ENCODE assay signal across 1 cellular context in the genomic region with DNA sequence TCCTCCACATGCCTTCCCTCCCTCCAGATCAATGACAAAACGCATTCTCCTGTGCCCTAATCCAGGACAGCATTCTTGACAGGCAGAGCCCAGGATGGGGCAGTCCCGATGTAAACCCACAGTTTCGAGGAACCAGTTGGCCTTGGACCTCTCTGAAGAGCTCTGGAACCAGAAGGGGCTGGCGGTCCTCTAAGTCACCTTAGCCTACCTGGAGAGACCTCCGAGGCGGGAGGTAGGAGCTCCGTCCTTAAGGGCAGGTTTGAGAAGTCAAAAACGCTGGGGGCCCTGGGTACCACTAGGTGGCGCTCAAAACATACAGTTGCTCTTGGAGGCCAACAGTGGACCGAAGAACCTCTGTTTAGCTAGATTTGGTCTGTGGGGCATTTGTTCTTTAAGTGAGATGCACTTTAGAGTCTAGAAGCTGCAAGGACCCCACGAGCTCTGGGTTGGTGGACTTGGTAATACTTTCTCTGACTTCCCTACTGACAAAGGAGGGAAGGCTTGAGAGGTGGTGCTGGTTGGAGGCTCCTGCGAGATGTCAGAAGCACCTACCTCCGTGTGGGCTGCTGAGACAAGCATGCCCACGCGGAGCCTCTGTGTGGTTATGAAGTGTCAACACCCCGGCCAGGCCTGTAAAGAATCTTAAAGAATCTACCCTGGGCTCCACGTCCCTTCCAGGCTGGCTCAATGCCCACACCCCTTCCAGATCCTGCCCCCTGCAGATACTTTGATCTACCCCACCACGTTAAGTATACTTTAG.
TF ChIP-seq lines count a peak whose summit lies in the region.

No MANE protein-coding gene starts in this region.

TF ChIP-seq in HEK293, 187 proteins besides CTCF, POLR2A, EP300 and RAD21 (continued from another document and continues in another):
- TF ChIP-seq, protein P1, sequence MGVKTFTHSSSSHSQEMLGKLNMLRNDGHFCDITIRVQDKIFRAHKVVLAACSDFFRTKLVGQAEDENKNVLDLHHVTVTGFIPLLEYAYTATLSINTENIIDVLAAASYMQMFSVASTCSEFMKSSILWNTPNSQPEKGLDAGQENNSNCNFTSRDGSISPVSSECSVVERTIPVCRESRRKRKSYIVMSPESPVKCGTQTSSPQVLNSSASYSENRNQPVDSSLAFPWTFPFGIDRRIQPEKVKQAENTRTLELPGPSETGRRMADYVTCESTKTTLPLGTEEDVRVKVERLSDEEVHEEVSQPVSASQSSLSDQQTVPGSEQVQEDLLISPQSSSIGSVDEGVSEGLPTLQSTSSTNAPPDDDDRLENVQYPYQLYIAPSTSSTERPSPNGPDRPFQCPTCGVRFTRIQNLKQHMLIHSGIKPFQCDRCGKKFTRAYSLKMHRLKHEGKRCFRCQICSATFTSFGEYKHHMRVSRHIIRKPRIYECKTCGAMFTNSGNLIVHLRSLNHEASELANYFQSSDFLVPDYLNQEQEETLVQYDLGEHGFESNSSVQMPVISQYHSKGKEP (tag by site-specific recombination; IDR thresholded peaks at IDR 0.05), result no peak
- no peak for TF ChIP-seq ZNF449 (tag by site-specific recombination; IDR thresholded peaks at IDR 0.05)
- TF ChIP-seq ZNF664 (tag by site-specific recombination; IDR thresholded peaks at IDR 0.05), result peak; percentile 97
- TF ChIP-seq ZNF626 (tag by site-specific recombination; IDR thresholded peaks at IDR 0.05), result no peak
- no peak for TF ChIP-seq ZNF292 (tag by site-specific recombination; IDR thresholded peaks at IDR 0.05; ENCODE audit: borderline replicate concordance, low read depth)
- TF ChIP-seq, protein P2, sequence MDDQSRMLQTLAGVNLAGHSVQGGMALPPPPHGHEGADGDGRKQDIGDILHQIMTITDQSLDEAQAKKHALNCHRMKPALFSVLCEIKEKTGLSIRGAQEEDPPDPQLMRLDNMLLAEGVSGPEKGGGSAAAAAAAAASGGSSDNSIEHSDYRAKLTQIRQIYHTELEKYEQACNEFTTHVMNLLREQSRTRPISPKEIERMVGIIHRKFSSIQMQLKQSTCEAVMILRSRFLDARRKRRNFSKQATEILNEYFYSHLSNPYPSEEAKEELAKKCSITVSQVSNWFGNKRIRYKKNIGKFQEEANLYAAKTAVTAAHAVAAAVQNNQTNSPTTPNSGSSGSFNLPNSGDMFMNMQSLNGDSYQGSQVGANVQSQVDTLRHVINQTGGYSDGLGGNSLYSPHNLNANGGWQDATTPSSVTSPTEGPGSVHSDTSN (CRISPR knock-in tag; IDR thresholded peaks at IDR 0.05), result no peak
- no peak for TF ChIP-seq ZNF155 (tag by site-specific recombination; IDR thresholded peaks at IDR 0.05)
- TF ChIP-seq ZBTB17 (tag by site-specific recombination; IDR thresholded peaks at IDR 0.05), result peak; percentile 39; the same call in 1 of the 2 replicates
- TF ChIP-seq ZBTB7A (tag by site-specific recombination; IDR thresholded peaks at IDR 0.05; ENCODE audit: low read depth), result no peak
- TF ChIP-seq ZBTB26 (tag by site-specific recombination; optimal IDR thresholded peaks at IDR 0.05), result no peak
- no peak for TF ChIP-seq ZBTB49 (tag by site-specific recombination; IDR thresholded peaks at IDR 0.05; ENCODE audit: low read depth)
- no peak for TF ChIP-seq ZNF423 (tag by site-specific recombination; IDR thresholded peaks at IDR 0.05)
- TF ChIP-seq ZNF112 (tag by site-specific recombination; IDR thresholded peaks at IDR 0.05), result no peak
- no peak for TF ChIP-seq ZEB2 (tag by site-specific recombination; IDR thresholded peaks at IDR 0.05)
- no peak for TF ChIP-seq SP7 (tag by site-specific recombination; IDR thresholded peaks at IDR 0.05)
- peak; percentile 68 for TF ChIP-seq ZFHX2 (tag by site-specific recombination; conservative IDR thresholded peaks at IDR 0.05)
- no peak for TF ChIP-seq SP2 (tag by site-specific recombination; IDR thresholded peaks at IDR 0.05)
- TF ChIP-seq, protein P3, sequence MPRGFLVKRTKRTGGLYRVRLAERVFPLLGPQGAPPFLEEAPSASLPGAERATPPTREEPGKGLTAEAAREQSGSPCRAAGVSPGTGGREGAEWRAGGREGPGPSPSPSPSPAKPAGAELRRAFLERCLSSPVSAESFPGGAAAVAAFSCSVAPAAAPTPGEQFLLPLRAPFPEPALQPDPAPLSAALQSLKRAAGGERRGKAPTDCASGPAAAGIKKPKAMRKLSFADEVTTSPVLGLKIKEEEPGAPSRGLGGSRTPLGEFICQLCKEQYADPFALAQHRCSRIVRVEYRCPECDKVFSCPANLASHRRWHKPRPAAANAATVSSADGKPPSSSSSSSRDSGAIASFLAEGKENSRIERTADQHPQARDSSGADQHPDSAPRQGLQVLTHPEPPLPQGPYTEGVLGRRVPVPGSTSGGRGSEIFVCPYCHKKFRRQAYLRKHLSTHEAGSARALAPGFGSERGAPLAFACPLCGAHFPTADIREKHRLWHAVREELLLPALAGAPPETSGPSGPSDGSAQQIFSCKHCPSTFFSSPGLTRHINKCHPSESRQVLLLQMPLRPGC (tag by site-specific recombination; IDR thresholded peaks at IDR 0.05), result no peak
- TF ChIP-seq ZNF248 (tag by site-specific recombination; IDR thresholded peaks at IDR 0.05), result no peak
- no peak for TF ChIP-seq ZNF521 (tag by site-specific recombination; IDR thresholded peaks at IDR 0.05)
- TF ChIP-seq KLF16 (tag by site-specific recombination; IDR thresholded peaks at IDR 0.05), result no peak
- no peak for TF ChIP-seq ZNF707 (tag by site-specific recombination; IDR thresholded peaks at IDR 0.05)
- no peak for TF ChIP-seq ZNF366 (tag by site-specific recombination; conservative IDR thresholded peaks at IDR 0.05)
- TF ChIP-seq RBAK (tag by site-specific recombination; IDR thresholded peaks at IDR 0.05), result peak; percentile 65
- peak; percentile 94 for TF ChIP-seq ZNF341 (tag by site-specific recombination; IDR thresholded peaks at IDR 0.05; ENCODE audit: low read depth)
- TF ChIP-seq ZNF777 (tag by site-specific recombination; IDR thresholded peaks at IDR 0.05; ENCODE audit: borderline replicate concordance), result no peak
- TF ChIP-seq KLF1 (tag by site-specific recombination; IDR thresholded peaks at IDR 0.05), result no peak
- no peak for TF ChIP-seq ZBTB10 (tag by site-specific recombination; IDR thresholded peaks at IDR 0.05)
- no peak for TF ChIP-seq ZSCAN5A (tag by site-specific recombination; IDR thresholded peaks at IDR 0.05)
- TF ChIP-seq ZNF473 (tag by site-specific recombination; IDR thresholded peaks at IDR 0.05), result no peak
- no peak for TF ChIP-seq HIC1 (tag by site-specific recombination; IDR thresholded peaks at IDR 0.05)
- no peak for TF ChIP-seq ZNF133 (tag by site-specific recombination; IDR thresholded peaks at IDR 0.05)
- TF ChIP-seq OVOL3 (tag by site-specific recombination; IDR thresholded peaks at IDR 0.05), result no peak
- peak; percentile 62 for TF ChIP-seq GLIS1 (tag by site-specific recombination; IDR thresholded peaks at IDR 0.05)
- TF ChIP-seq ZNF704 (tag by site-specific recombination; IDR thresholded peaks at IDR 0.05), result no peak
- no peak for TF ChIP-seq ZNF324 (tag by site-specific recombination; IDR thresholded peaks at IDR 0.05)
- no peak for TF ChIP-seq ZNF132 (tag by site-specific recombination; IDR thresholded peaks at IDR 0.05; ENCODE audit: borderline replicate concordance)
- no peak for TF ChIP-seq ZNF785 (tag by site-specific recombination; IDR thresholded peaks at IDR 0.05)
- no peak for TF ChIP-seq ZNF561 (tag by site-specific recombination; IDR thresholded peaks at IDR 0.05; ENCODE audit: borderline replicate concordance)
- TF ChIP-seq ZNF555 (tag by site-specific recombination; conservative IDR thresholded peaks at IDR 0.05), result no peak
- no peak for TF ChIP-seq SALL2 (tag by site-specific recombination; IDR thresholded peaks at IDR 0.05; ENCODE audit: borderline replicate concordance)
- TF ChIP-seq ZFP37 (tag by site-specific recombination; IDR thresholded peaks at IDR 0.05), result 0 out of 2 replicates have a peak, but pooled peaks have one; percentile 41
